ENCODE assay signal across 1 cellular context in the genomic region with DNA sequence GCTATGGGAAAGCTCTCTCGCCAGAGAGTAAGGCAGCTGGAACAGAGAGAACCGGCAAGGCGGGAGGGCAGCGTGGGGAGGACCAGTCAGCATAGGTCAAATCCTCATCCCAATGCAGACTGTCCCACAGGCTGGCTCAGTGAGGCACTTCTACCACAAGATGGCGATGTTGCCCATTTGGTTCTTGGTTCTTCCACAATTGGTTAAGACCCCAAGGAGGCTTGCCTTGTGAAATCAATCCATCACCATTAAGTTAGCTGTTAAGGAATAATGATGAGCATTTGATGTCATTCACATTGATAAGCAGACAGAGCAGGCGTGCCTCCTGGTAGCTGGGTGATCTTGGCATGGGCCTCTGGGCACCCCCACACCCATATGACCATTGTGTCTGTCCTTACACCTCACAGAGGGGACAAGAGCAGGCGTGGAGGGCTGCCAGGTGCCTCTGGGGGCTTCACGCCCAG.
A peak's percentile ranks its signal among the peaks of the same experiment; 100 is the strongest.
TF ChIP-seq lines count a peak whose summit lies in the region.

No MANE protein-coding gene starts in this region.

TF ChIP-seq in HepG2, 621 proteins besides CTCF, POLR2A, EP300 and RAD21 (continued from another document and continues in another):
- TF ChIP-seq, protein P1, sequence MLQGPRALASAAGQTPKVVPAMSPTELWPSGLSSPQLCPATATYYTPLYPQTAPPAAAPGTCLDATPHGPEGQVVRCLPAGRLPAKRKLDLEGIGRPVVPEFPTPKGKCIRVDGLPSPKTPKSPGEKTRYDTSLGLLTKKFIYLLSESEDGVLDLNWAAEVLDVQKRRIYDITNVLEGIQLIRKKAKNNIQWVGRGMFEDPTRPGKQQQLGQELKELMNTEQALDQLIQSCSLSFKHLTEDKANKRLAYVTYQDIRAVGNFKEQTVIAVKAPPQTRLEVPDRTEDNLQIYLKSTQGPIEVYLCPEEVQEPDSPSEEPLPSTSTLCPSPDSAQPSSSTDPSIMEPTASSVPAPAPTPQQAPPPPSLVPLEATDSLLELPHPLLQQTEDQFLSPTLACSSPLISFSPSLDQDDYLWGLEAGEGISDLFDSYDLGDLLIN (CRISPR knock-in tag; IDR thresholded peaks at IDR 0.05; ENCODE audit: borderline replicate concordance): no peak
- TF ChIP-seq MTA1 (CRISPR knock-in tag; IDR thresholded peaks at IDR 0.05; ENCODE audit: borderline replicate concordance): no peak
- no peak for TF ChIP-seq TBP (CRISPR knock-in tag; IDR thresholded peaks at IDR 0.05)
- TF ChIP-seq, protein P2, sequence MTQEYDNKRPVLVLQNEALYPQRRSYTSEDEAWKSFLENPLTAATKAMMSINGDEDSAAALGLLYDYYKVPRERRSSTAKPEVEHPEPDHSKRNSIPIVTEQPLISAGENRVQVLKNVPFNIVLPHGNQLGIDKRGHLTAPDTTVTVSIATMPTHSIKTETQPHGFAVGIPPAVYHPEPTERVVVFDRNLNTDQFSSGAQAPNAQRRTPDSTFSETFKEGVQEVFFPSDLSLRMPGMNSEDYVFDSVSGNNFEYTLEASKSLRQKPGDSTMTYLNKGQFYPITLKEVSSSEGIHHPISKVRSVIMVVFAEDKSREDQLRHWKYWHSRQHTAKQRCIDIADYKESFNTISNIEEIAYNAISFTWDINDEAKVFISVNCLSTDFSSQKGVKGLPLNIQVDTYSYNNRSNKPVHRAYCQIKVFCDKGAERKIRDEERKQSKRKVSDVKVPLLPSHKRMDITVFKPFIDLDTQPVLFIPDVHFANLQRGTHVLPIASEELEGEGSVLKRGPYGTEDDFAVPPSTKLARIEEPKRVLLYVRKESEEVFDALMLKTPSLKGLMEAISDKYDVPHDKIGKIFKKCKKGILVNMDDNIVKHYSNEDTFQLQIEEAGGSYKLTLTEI (CRISPR knock-in tag; conservative IDR thresholded peaks at IDR 0.05): no peak
- no peak for TF ChIP-seq RELA (CRISPR knock-in tag; IDR thresholded peaks at IDR 0.05)
- no peak for TF ChIP-seq TBX2 (CRISPR knock-in tag; IDR thresholded peaks at IDR 0.05; ENCODE audit: borderline replicate concordance)
- peak; percentile 73; the same call in 1 of the 2 replicates for TF ChIP-seq ZNF350 (CRISPR knock-in tag; IDR thresholded peaks at IDR 0.05; ENCODE audit: borderline replicate concordance, low read depth)
- peak; percentile 83 for TF ChIP-seq ZNF331 (CRISPR knock-in tag; IDR thresholded peaks at IDR 0.05)
- no peak for TF ChIP-seq GTF2F1 (IDR thresholded peaks at IDR 0.05; ENCODE audit: low read length)
- no peak for TF ChIP-seq ZNF33B (CRISPR knock-in tag; IDR thresholded peaks at IDR 0.05)
- no peak for TF ChIP-seq ZBTB42 (CRISPR knock-in tag; IDR thresholded peaks at IDR 0.05)
- TF ChIP-seq ZNF263 (CRISPR knock-in tag; IDR thresholded peaks at IDR 0.05): peak; percentile 97
- TF ChIP-seq, protein P3, sequence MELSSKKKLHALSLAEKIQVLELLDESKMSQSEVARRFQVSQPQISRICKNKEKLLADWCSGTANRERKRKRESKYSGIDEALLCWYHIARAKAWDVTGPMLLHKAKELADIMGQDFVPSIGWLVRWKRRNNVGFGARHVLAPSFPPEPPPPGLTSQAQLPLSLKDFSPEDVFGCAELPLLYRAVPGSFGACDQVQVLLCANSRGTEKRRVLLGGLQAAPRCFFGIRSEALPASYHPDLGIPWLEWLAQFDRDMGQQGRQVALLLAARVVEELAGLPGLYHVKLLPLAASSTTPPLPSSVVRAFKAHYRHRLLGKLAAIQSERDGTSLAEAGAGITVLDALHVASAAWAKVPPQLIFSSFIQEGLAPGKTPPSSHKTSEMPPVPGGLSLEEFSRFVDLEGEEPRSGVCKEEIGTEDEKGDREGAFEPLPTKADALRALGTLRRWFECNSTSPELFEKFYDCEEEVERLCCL (CRISPR knock-in tag; IDR thresholded peaks at IDR 0.05; ENCODE audit: borderline replicate concordance): no peak
- TF ChIP-seq, protein P4, sequence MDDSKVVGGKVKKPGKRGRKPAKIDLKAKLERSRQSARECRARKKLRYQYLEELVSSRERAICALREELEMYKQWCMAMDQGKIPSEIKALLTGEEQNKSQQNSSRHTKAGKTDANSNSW (CRISPR knock-in tag; IDR thresholded peaks at IDR 0.05; ENCODE audit: borderline replicate concordance): no peak
- TF ChIP-seq, protein P5, sequence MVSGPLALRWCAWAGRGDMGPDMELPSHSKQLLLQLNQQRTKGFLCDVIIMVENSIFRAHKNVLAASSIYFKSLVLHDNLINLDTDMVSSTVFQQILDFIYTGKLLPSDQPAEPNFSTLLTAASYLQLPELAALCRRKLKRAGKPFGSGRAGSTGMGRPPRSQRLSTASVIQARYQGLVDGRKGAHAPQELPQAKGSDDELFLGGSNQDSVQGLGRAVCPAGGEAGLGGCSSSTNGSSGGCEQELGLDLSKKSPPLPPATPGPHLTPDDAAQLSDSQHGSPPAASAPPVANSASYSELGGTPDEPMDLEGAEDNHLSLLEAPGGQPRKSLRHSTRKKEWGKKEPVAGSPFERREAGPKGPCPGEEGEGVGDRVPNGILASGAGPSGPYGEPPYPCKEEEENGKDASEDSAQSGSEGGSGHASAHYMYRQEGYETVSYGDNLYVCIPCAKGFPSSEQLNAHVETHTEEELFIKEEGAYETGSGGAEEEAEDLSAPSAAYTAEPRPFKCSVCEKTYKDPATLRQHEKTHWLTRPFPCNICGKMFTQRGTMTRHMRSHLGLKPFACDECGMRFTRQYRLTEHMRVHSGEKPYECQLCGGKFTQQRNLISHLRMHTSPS (CRISPR knock-in tag; IDR thresholded peaks at IDR 0.05; ENCODE audit: low read depth): peak; percentile 19; the same call in 1 of the 2 replicates
- TF ChIP-seq KAT8 (CRISPR knock-in tag; IDR thresholded peaks at IDR 0.05): no peak
- TF ChIP-seq, protein P6, sequence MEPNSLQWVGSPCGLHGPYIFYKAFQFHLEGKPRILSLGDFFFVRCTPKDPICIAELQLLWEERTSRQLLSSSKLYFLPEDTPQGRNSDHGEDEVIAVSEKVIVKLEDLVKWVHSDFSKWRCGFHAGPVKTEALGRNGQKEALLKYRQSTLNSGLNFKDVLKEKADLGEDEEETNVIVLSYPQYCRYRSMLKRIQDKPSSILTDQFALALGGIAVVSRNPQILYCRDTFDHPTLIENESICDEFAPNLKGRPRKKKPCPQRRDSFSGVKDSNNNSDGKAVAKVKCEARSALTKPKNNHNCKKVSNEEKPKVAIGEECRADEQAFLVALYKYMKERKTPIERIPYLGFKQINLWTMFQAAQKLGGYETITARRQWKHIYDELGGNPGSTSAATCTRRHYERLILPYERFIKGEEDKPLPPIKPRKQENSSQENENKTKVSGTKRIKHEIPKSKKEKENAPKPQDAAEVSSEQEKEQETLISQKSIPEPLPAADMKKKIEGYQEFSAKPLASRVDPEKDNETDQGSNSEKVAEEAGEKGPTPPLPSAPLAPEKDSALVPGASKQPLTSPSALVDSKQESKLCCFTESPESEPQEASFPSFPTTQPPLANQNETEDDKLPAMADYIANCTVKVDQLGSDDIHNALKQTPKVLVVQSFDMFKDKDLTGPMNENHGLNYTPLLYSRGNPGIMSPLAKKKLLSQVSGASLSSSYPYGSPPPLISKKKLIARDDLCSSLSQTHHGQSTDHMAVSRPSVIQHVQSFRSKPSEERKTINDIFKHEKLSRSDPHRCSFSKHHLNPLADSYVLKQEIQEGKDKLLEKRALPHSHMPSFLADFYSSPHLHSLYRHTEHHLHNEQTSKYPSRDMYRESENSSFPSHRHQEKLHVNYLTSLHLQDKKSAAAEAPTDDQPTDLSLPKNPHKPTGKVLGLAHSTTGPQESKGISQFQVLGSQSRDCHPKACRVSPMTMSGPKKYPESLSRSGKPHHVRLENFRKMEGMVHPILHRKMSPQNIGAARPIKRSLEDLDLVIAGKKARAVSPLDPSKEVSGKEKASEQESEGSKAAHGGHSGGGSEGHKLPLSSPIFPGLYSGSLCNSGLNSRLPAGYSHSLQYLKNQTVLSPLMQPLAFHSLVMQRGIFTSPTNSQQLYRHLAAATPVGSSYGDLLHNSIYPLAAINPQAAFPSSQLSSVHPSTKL (CRISPR knock-in tag; IDR thresholded peaks at IDR 0.05): peak; percentile 45; the same call in 1 of the 2 replicates
- TF ChIP-seq MATR3 (CRISPR knock-in tag; IDR thresholded peaks at IDR 0.05): no peak
- TF ChIP-seq ZNF510 (CRISPR knock-in tag; IDR thresholded peaks at IDR 0.05; ENCODE audit: low read depth): 0 out of 2 replicates have a peak, but pooled peaks have one; percentile 38
- 0 out of 2 replicates have a peak, but pooled peaks have one; percentile 33 for TF ChIP-seq ZNF780A (CRISPR knock-in tag; IDR thresholded peaks at IDR 0.05)
- TF ChIP-seq NCOA2 (CRISPR knock-in tag; IDR thresholded peaks at IDR 0.05): no peak
- peak; percentile 48; the same call in 1 of the 2 replicates for TF ChIP-seq ZSCAN21 (CRISPR knock-in tag; IDR thresholded peaks at IDR 0.05; ENCODE audit: borderline replicate concordance)
- no peak for TF ChIP-seq FIP1L1 (IDR thresholded peaks at IDR 0.05; ENCODE audit: borderline replicate concordance, insufficient read depth, low read depth, low read length)
- TF ChIP-seq ZNF431 (CRISPR knock-in tag; IDR thresholded peaks at IDR 0.05; ENCODE audit: borderline replicate concordance, low read depth): no peak
- TF ChIP-seq ETV5 (CRISPR knock-in tag; IDR thresholded peaks at IDR 0.05; ENCODE audit: borderline replicate concordance): peak; percentile 20; the same call in 1 of the 2 replicates
- TF ChIP-seq ARHGAP35 (CRISPR knock-in tag; IDR thresholded peaks at IDR 0.05; ENCODE audit: borderline replicate concordance): no peak
- TF ChIP-seq PRPF4 (IDR thresholded peaks at IDR 0.05; ENCODE audit: low read depth, low read length, poor library complexity, severe bottlenecking): no peak
- TF ChIP-seq ZNF619 (CRISPR knock-in tag; IDR thresholded peaks at IDR 0.05): 0 out of 2 replicates have a peak, but pooled peaks have one; percentile 82
- TF ChIP-seq ZNF761 (CRISPR knock-in tag; conservative IDR thresholded peaks at IDR 0.05): no peak
- TF ChIP-seq SAFB2 (CRISPR knock-in tag; IDR thresholded peaks at IDR 0.05; ENCODE audit: borderline replicate concordance, low read depth): no peak
- TF ChIP-seq, protein P7, sequence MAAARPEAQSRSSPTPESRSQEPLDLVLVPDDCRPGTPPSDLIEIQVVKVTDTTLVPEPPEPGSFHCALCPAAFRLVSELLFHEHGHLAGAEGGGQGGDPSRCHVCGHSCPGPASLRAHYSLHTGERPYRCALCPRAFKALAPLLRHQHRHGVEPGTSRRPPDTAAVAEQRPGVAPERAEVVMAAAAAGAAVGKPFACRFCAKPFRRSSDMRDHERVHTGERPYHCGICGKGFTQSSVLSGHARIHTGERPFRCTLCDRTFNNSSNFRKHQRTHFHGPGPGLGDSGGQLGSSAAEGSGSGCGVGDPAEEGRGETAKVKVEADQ (CRISPR knock-in tag; IDR thresholded peaks at IDR 0.05; ENCODE audit: borderline replicate concordance): no peak
- TF ChIP-seq, protein P8, sequence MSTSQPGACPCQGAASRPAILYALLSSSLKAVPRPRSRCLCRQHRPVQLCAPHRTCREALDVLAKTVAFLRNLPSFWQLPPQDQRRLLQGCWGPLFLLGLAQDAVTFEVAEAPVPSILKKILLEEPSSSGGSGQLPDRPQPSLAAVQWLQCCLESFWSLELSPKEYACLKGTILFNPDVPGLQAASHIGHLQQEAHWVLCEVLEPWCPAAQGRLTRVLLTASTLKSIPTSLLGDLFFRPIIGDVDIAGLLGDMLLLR (CRISPR knock-in tag; IDR thresholded peaks at IDR 0.05): no peak
- 0 out of 2 replicates have a peak, but pooled peaks have one; percentile 30 for TF ChIP-seq MEF2D (CRISPR knock-in tag; IDR thresholded peaks at IDR 0.05)
- TF ChIP-seq ATF7-NPFF (CRISPR knock-in tag; IDR thresholded peaks at IDR 0.05; ENCODE audit: low read depth): no peak
- TF ChIP-seq SALL2 (CRISPR knock-in tag; IDR thresholded peaks at IDR 0.05): no peak
- TF ChIP-seq RXRB (CRISPR knock-in tag; IDR thresholded peaks at IDR 0.05; ENCODE audit: borderline replicate concordance): peak; percentile 39; the same call in 1 of the 2 replicates
- peak; percentile 20; the same call in 1 of the 2 replicates for TF ChIP-seq ZSCAN25 (CRISPR knock-in tag; IDR thresholded peaks at IDR 0.05)
- TF ChIP-seq, protein P9, sequence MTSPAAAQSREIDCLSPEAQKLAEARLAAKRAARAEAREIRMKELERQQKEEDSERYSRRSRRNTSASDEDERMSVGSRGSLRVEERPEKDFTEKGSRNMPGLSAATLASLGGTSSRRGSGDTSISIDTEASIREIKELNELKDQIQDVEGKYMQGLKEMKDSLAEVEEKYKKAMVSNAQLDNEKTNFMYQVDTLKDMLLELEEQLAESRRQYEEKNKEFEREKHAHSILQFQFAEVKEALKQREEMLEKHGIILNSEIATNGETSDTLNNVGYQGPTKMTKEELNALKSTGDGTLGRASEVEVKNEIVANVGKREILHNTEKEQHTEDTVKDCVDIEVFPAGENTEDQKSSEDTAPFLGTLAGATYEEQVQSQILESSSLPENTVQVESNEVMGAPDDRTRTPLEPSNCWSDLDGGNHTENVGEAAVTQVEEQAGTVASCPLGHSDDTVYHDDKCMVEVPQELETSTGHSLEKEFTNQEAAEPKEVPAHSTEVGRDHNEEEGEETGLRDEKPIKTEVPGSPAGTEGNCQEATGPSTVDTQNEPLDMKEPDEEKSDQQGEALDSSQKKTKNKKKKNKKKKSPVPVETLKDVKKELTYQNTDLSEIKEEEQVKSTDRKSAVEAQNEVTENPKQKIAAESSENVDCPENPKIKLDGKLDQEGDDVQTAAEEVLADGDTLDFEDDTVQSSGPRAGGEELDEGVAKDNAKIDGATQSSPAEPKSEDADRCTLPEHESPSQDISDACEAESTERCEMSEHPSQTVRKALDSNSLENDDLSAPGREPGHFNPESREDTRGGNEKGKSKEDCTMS (CRISPR knock-in tag; conservative IDR thresholded peaks at IDR 0.05): no peak
- no peak for TF ChIP-seq ZNF652 (CRISPR knock-in tag; IDR thresholded peaks at IDR 0.05; ENCODE audit: borderline replicate concordance, low read depth)
- no peak for TF ChIP-seq PAF1 (CRISPR knock-in tag; IDR thresholded peaks at IDR 0.05)
- TF ChIP-seq, protein P10, sequence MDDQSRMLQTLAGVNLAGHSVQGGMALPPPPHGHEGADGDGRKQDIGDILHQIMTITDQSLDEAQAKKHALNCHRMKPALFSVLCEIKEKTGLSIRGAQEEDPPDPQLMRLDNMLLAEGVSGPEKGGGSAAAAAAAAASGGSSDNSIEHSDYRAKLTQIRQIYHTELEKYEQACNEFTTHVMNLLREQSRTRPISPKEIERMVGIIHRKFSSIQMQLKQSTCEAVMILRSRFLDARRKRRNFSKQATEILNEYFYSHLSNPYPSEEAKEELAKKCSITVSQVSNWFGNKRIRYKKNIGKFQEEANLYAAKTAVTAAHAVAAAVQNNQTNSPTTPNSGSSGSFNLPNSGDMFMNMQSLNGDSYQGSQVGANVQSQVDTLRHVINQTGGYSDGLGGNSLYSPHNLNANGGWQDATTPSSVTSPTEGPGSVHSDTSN (CRISPR knock-in tag; IDR thresholded peaks at IDR 0.05; ENCODE audit: borderline replicate concordance): no peak
- no peak for TF ChIP-seq ZNF44 (CRISPR knock-in tag; IDR thresholded peaks at IDR 0.05)
- no peak for TF ChIP-seq ZNF572 (CRISPR knock-in tag; IDR thresholded peaks at IDR 0.05)
- TF ChIP-seq ZNF558 (CRISPR knock-in tag; IDR thresholded peaks at IDR 0.05; ENCODE audit: borderline replicate concordance): no peak
- TF ChIP-seq KMT2A (CRISPR knock-in tag; IDR thresholded peaks at IDR 0.05): no peak
- TF ChIP-seq ZNF430 (CRISPR knock-in tag; IDR thresholded peaks at IDR 0.05): peak; percentile 39; the same call in 1 of the 2 replicates
- no peak for TF ChIP-seq KAT2B (IDR thresholded peaks at IDR 0.05; ENCODE audit: borderline replicate concordance, low read depth, low read length)
- 0 out of 2 replicates have a peak, but pooled peaks have one; percentile 21 for TF ChIP-seq HDAC1 (CRISPR knock-in tag; IDR thresholded peaks at IDR 0.05)
